1 cellular context compared by ENCODE assay signal in genomic region chr19:10271543-10272086, GRCh38.
TF ChIP-seq lines count a peak whose summit lies in the region.

No MANE protein-coding gene starts in this region.

TF ChIP-seq in K562, 482 proteins besides CTCF, POLR2A, EP300 and RAD21:
- TF ChIP-seq ZNF740 (CRISPR knock-in tag; IDR thresholded peaks at IDR 0.05): no peak
- TF ChIP-seq ZNF740 (tag; IDR thresholded peaks at IDR 0.05): no peak
- TF ChIP-seq IRF9 (tag; IDR thresholded peaks at IDR 0.05): no peak
- no peak for TF ChIP-seq CBX1 (IDR thresholded peaks at IDR 0.05; ENCODE audit: low read depth)
- TF ChIP-seq NR4A1 (CRISPR knock-in tag; IDR thresholded peaks at IDR 0.05): no peak
- no peak for TF ChIP-seq NR4A1 (tag; IDR thresholded peaks at IDR 0.05)
- no peak for TF ChIP-seq ETS2 (tag; IDR thresholded peaks at IDR 0.05; ENCODE audit: borderline replicate concordance, poor library complexity, severe bottlenecking)
- no peak for TF ChIP-seq ZNF124 (CRISPR knock-in tag; IDR thresholded peaks at IDR 0.05)
- TF ChIP-seq ZNF282 (CRISPR knock-in tag; IDR thresholded peaks at IDR 0.05): 0 out of 2 replicates have a peak, but pooled peaks have one; percentile 57
- TF ChIP-seq NBN (IDR thresholded peaks at IDR 0.05; ENCODE audit: low read depth): no peak
- TF ChIP-seq PTBP1 (IDR thresholded peaks at IDR 0.05; ENCODE audit: low read depth, low read length): no peak
- TF ChIP-seq ZNF398 (CRISPR knock-in tag; IDR thresholded peaks at IDR 0.05): no peak
- peak; percentile 35; the same call in 1 of the 2 replicates for TF ChIP-seq ZBTB7A (IDR thresholded peaks at IDR 0.05; ENCODE audit: borderline replicate concordance, control insufficient read depth, low read depth, low read length)
- TF ChIP-seq MAZ (CRISPR knock-in tag; conservative IDR thresholded peaks at IDR 0.05 in 1 of 2, IDR thresholded peaks at IDR 0.05 in 1 of 2): no peak
- TF ChIP-seq HMGN3 (IDR thresholded peaks at IDR 0.05; ENCODE audit: borderline replicate concordance, extremely low read depth, insufficient read length, low read depth, low read length): no peak
- TF ChIP-seq NCOA6 (IDR thresholded peaks at IDR 0.05): no peak
- no peak for TF ChIP-seq FOXJ2 (tag; IDR thresholded peaks at IDR 0.05)
- TF ChIP-seq ZNF140 (CRISPR knock-in tag; IDR thresholded peaks at IDR 0.05): no peak
- no peak for TF ChIP-seq ZNF224 (CRISPR knock-in tag; IDR thresholded peaks at IDR 0.05)
- no peak for TF ChIP-seq ETS1 (conservative IDR thresholded peaks at IDR 0.05; ENCODE audit: control insufficient read depth, low read depth, low read length)
- TF ChIP-seq ZNF280A (IDR thresholded peaks at IDR 0.05; ENCODE audit: low read depth, partially characterized antibody): no peak
- TF ChIP-seq POLR3G (IDR thresholded peaks at IDR 0.05; ENCODE audit: extremely low read depth, insufficient read length, insufficient replicate concordance): no peak
- no peak for TF ChIP-seq CREB5 (CRISPR knock-in tag; IDR thresholded peaks at IDR 0.05)
- peak; percentile 70 for TF ChIP-seq PKNOX1 (IDR thresholded peaks at IDR 0.05)
- TF ChIP-seq SMAD1 (IDR thresholded peaks at IDR 0.05; ENCODE audit: low read depth, low read length, partially characterized antibody): peak; percentile 96
- no peak for TF ChIP-seq ESRRA (IDR thresholded peaks at IDR 0.05; ENCODE audit: borderline replicate concordance, low read depth)
- TF ChIP-seq MAFK (IDR thresholded peaks at IDR 0.05; ENCODE audit: low read length): no peak
- peak; percentile 98 for TF ChIP-seq NFIX (CRISPR knock-in tag; IDR thresholded peaks at IDR 0.05; ENCODE audit: low read depth)
- 0 out of 2 replicates have a peak, but pooled peaks have one; percentile 9 for TF ChIP-seq ZNF24 (IDR thresholded peaks at IDR 0.05)
- peak; percentile 100 for TF ChIP-seq NFIC (IDR thresholded peaks at IDR 0.05)
- no peak for TF ChIP-seq ZKSCAN8 (CRISPR knock-in tag; IDR thresholded peaks at IDR 0.05)
- no peak for TF ChIP-seq SREBF2 (CRISPR knock-in tag; IDR thresholded peaks at IDR 0.05)
- TF ChIP-seq ZNF79 (CRISPR knock-in tag; IDR thresholded peaks at IDR 0.05; ENCODE audit: low read depth): no peak
- no peak for TF ChIP-seq ZNF121 (CRISPR knock-in tag; conservative IDR thresholded peaks at IDR 0.05)
- TF ChIP-seq POLR2AphosphoS2 (IDR thresholded peaks at IDR 0.05; ENCODE audit: low read length): no peak
